Comparison of ENCODE assay signal across 9 cellular contexts in the genomic region with DNA sequence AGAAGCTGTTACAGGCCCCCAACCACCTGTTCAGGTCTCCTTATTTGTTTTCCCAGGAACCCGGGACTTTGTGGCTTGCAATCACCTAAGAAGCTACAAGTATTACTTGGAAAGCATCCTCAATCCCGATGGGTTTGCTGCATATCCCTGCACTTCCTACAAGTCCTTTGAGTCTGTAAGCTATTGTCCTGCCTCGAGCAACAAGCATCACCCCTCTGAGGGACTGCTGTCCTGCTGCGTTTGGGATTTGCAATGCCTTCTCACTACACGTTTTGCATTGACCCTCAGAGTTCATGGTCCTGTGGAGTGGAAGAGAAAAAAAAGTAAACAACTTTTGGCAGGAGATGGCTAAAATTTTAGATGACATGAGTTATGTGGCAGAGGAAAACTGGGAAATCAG. TPM values are rescaled to one million over a fixed set of nuclear protein-coding genes. Genes with fewer than 3 reads are reported as not detected.
"Had no signal": no experiment of that assay in that cellular context is flagged by ENCODE, and none has a peak within 500 bp of the region (broad histone marks: within the 10 kb centered on the region; RNA-seq: fewer than 3 reads in every experiment).

No MANE protein-coding gene starts in this region.

- H3K4me3 Mint-ChIP-seq: IgD-negative memory B cell had no signal

- H3K36me3 ChIP-seq: HAP-1 had no signal

- H3K27ac Mint-ChIP-seq: IgD-negative memory B cell had no signal

- H3K4me1 ChIP-seq: HAP-1 had no signal

- H3K36me3 Mint-ChIP-seq: IgD-negative memory B cell had no signal

- H3K27ac ChIP-seq: GM23248, HL-60 had no signal

- ATAC-seq: HCT116, HepG2 had no signal

- DNase-seq: GM23248, KBM-7 had no signal

- H3K4me3 ChIP-seq: GM23248, HAP-1 had no signal

- H3K9me3 ChIP-seq: HAP-1 had no signal

- H3K27me3 Mint-ChIP-seq: IgD-negative memory B cell had no signal

RNA-seq across cellular contexts. Expression of gene PNLIPRP1, which starts 9.2 kb away (rescaled TPM):
- total RNA-seq: GM23248, H1, HepG2, HT1080 had no signal

RNA-seq across cellular contexts. Expression of gene PNLIPRP2, which starts 20.8 kb away (rescaled TPM):
- total RNA-seq: GM23248, H1, HT1080 had no signal

RNA-seq across cellular contexts. Expression of gene PNLIP, which starts 54.3 kb away (rescaled TPM):
- total RNA-seq: GM23248, H1, HepG2, HT1080 had no signal
